Comparison of ENCODE assay signal across 27 cellular contexts in genomic region chr2:173346035-173346434, GRCh38.
"Had no signal": no experiment of that assay in that cellular context is flagged by ENCODE, and none has a peak within 500 bp of the region (broad histone marks: within the 10 kb centered on the region; RNA-seq: fewer than 3 reads in every experiment).

No MANE protein-coding gene starts in this region.

- H3K36me3 ChIP-seq: sigmoid colon, uterus, WERI-Rb-1 had no signal

- H3K4me3 ChIP-seq: sigmoid colon, smooth muscle cell, testis, uterus had no signal

- H3K4me1 ChIP-seq: sigmoid colon, testis, uterus had no signal

- H3K27me3 ChIP-seq: sigmoid colon, testis, uterus had no signal

- ATAC-seq: activated CD8-positive, alpha-beta memory T cell treated with anti-CD3 and anti-CD28 coated beads, Interleukin-2, amount 10 ng/mL, durations not matched to agents 7 days and 5 days; activated CD8-positive, alpha-beta T cell treated with anti-CD3 and anti-CD28 coated beads for 36 hours; activated naive CD8-positive, alpha-beta T cell treated with anti-CD3 and anti-CD28 coated beads, Interleukin-2, amount 50 U/mL, for 24 hours; left cardiac atrium; stimulated activated naive B cell treated with anti-CD40 and anti-IgM and Interleukin-4, amounts not matched to agents 10 μg/mL and 1 μg/mL and 100 μg/mL, for 72 hours had no signal

- H3K27ac ChIP-seq: sigmoid colon, testis, uterus, WERI-Rb-1 had no signal

- H3K36me3 Mint-ChIP-seq: activated naive CD4-positive, alpha-beta T cell treated with anti-CD3 and anti-CD28 coated beads, Interleukin-2, amount 10 ng/mL, durations not matched to agents 7 days and 5 days; memory B cell; stimulated activated naive B cell treated with anti-CD40 and anti-IgM and Interleukin-4, amounts not matched to agents 10 μg/mL and 1 μg/mL and 100 μg/mL, for 72 hours had no signal

- DNase-seq: activated CD4-positive, alpha-beta T cell treated with anti-CD3 and anti-CD28 coated beads, Interleukin-2, amount 10 ng/mL, durations not matched to agents 7 days and 5 days; activated CD4-positive, CD25-positive, alpha-beta regulatory T cell treated with anti-CD3 and anti-CD28 coated beads, Interleukin-2, amount 50 U/mL, for 72 hours; activated CD8-positive, alpha-beta memory T cell treated with anti-CD3 and anti-CD28 coated beads, Interleukin-2, amount 10 ng/mL, durations not matched to agents 7 days and 5 days; activated CD8-positive, alpha-beta T cell treated with anti-CD3 and anti-CD28 coated beads for 36 hours; activated effector memory CD4-positive, alpha-beta T cell treated with anti-CD3 and anti-CD28 coated beads, Interleukin-2, amount 50 U/mL, for 16 hours; activated naive CD4-positive, alpha-beta T cell treated with anti-CD3 and anti-CD28 coated beads, Interleukin-2, amount 10 ng/mL, durations not matched to agents 7 days and 5 days; activated naive CD8-positive, alpha-beta T cell treated with anti-CD3 and anti-CD28 coated beads, Interleukin-2, amount 50 U/mL, for 24 hours; activated T-cell treated with anti-CD3 and anti-CD28 coated beads for 4 hours; aorta; caudate nucleus; effector CD4-positive, alpha-beta T cell; glutamatergic neuron; islet precursor cell; left cardiac atrium; sigmoid colon; stimulated activated CD4-positive, alpha-beta T cell treated with anti-CD3 and anti-CD28 coated beads, Interleukin-2, amount 100 ng/mL, for 48 hours; stimulated activated CD8-positive, alpha-beta memory T cell treated with anti-CD3 and anti-CD28 coated beads, Interleukin-4, amount 100 ng/mL, for 48 hours; stimulated activated naive B cell treated with anti-CD40 and anti-IgM and Interleukin-4, amounts not matched to agents 10 μg/mL and 1 μg/mL and 100 μg/mL, for 72 hours; testis; trophoblast cell; uterus; WERI-Rb-1 had no signal

- H3K4me2 ChIP-seq: smooth muscle cell had no signal

- H3K9me3 ChIP-seq: testis had no signal

- H3K27ac Mint-ChIP-seq: activated CD4-positive, alpha-beta T cell treated with anti-CD3 and anti-CD28 coated beads, Interleukin-2, amount 10 ng/mL, durations not matched to agents 7 days and 5 days; activated CD8-positive, alpha-beta memory T cell treated with anti-CD3 and anti-CD28 coated beads, Interleukin-2, amount 10 ng/mL, durations not matched to agents 7 days and 5 days; activated CD8-positive, alpha-beta T cell treated with anti-CD3 and anti-CD28 coated beads for 36 hours; activated naive CD4-positive, alpha-beta T cell treated with anti-CD3 and anti-CD28 coated beads, Interleukin-2, amount 10 ng/mL, durations not matched to agents 7 days and 5 days; activated naive CD8-positive, alpha-beta T cell treated with anti-CD3 and anti-CD28 coated beads, Interleukin-2, amount 50 U/mL, for 24 hours; brain; dendritic cell treated with granulocyte-macrophage colony-stimulating factor and Interleukin-4, amounts not matched to agents 40 ng/mL and 50 ng/mL, for 4 days; memory B cell; nephron; stimulated activated naive B cell treated with anti-CD40 and anti-IgM and Interleukin-4, amounts not matched to agents 10 μg/mL and 1 μg/mL and 100 μg/mL, for 72 hours had no signal
